28 cellular contexts compared by ENCODE assay signal in the genomic region with DNA sequence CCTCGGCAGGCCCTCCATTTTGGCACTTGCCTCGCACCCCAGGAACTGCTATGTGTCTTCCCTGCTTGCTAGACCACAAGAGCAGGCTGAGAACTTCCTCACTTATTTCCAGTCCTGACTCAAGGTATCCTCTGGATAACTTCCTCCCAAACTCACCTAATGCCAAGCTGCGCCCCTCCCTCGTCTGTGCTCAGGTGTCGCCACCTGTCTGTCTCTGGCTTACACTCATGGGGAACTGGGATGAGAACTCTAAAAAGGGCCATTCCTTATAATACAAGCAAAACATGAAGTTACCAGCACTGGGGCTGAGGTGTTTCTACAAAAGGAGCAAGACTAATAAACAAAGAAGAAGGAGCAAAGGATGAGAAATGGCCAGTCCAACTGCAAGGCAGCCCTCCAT.
"Had no signal": no experiment of that assay in that cellular context is flagged by ENCODE, and none has a peak within 500 bp of the region (broad histone marks: within the 10 kb centered on the region; RNA-seq: fewer than 3 reads in every experiment).

No MANE protein-coding gene starts in this region.

- H3K4me3 ChIP-seq: pancreas, prostate gland, right lobe of liver, sigmoid colon, stomach, thoracic aorta, thyroid gland, tibial nerve, upper lobe of left lung, vagina had no signal

- H3K27me3 ChIP-seq: pancreas, right lobe of liver, sigmoid colon, stomach, thyroid gland, tibial nerve, upper lobe of left lung, vagina had no signal

- H3K36me3 ChIP-seq: neutrophil, pancreas, prostate gland, right lobe of liver, sigmoid colon, stomach, thoracic aorta, thyroid gland, tibial nerve, upper lobe of left lung, vagina had no signal

- H3K27ac ChIP-seq: neutrophil, pancreas, prostate gland, right lobe of liver, sigmoid colon, stomach, thoracic aorta, thyroid gland, tibial nerve, upper lobe of left lung, vagina had no signal

- H3K9me3 Mint-ChIP-seq: natural killer cell treated with Interleukin-12 subunit alpha and Interleukin-12 subunit beta and Interleukin-15 and Interleukin-18, amount 100 ng/mL, for 72 hours; nephron progenitor cell; neural crest cell; stimulated activated effector memory CD8-positive, alpha-beta T cell treated with anti-CD3 and anti-CD28 coated beads, Interleukin-12 subunit alpha, Interleukin-12 subunit beta, amount 100 ng/mL, for 72 hours; stimulated activated naive CD8-positive, alpha-beta T cell treated with anti-CD3 and anti-CD28 coated beads, Interleukin-15, Interleukin-2, amounts not matched to agents 100 ng/mL and 50 ng/mL, for 24 hours had no signal

- H3K36me3 Mint-ChIP-seq: natural killer cell treated with Interleukin-12 subunit alpha and Interleukin-12 subunit beta and Interleukin-15 and Interleukin-18, amount 100 ng/mL, for 72 hours; stimulated activated effector memory CD8-positive, alpha-beta T cell treated with anti-CD3 and anti-CD28 coated beads, Interleukin-12 subunit alpha, Interleukin-12 subunit beta, amount 100 ng/mL, for 72 hours had no signal

- FAIRE-seq: pancreas, small intestine, urothelium cell line had no signal

- H3K27ac Mint-ChIP-seq: natural killer cell treated with Interleukin-12 subunit alpha and Interleukin-12 subunit beta and Interleukin-15 and Interleukin-18, amount 100 ng/mL, for 72 hours; nephron progenitor cell; stimulated activated effector memory CD8-positive, alpha-beta T cell treated with anti-CD3 and anti-CD28 coated beads, Interleukin-12 subunit alpha, Interleukin-12 subunit beta, amount 100 ng/mL, for 72 hours; stimulated activated naive B cell treated with anti-CD40 and anti-IgM and Interleukin-4, amounts not matched to agents 10 μg/mL and 1 μg/mL and 100 μg/mL, for 72 hours; stimulated activated naive CD8-positive, alpha-beta T cell treated with anti-CD3 and anti-CD28 coated beads, Interleukin-15, Interleukin-2, amounts not matched to agents 100 ng/mL and 50 ng/mL, for 24 hours had no signal

- H3K4me1 ChIP-seq: pancreas, prostate gland, right lobe of liver, sigmoid colon, stomach, thyroid gland, tibial nerve, upper lobe of left lung, vagina had no signal

- H3K9me3 ChIP-seq: neutrophil, pancreas, prostate gland, right lobe of liver, sigmoid colon, stomach, thoracic aorta, thyroid gland, tibial nerve, upper lobe of left lung, vagina had no signal

- DNase-seq: nephron progenitor cell; nucleus accumbens; pancreas; retina; right cardiac atrium; right lobe of liver; sigmoid colon; small intestine; stimulated activated CD4-positive, alpha-beta T cell treated with anti-CD3 and anti-CD28 coated beads, Interleukin-15, amount 100 ng/mL, for 24 hours; stimulated activated CD4-positive, alpha-beta T cell treated with anti-CD3 and anti-CD28 coated beads, Interleukin-2, amount 100 ng/mL, for 24 hours; stimulated activated CD4-positive, alpha-beta T cell treated with anti-CD3 and anti-CD28 coated beads, Interleukin-2, amount 100 ng/mL, for 48 hours; stimulated activated CD4-positive, alpha-beta T cell treated with anti-CD3 and anti-CD28 coated beads, Interleukin-4, amount 100 ng/mL, for 24 hours; stimulated activated naive B cell treated with anti-CD40 and anti-IgM and Interleukin-4, amounts not matched to agents 10 μg/mL and 1 μg/mL and 100 μg/mL, for 72 hours; stimulated activated naive CD4-positive, alpha-beta T cell treated with Interleukin-2 at 50 U/mL for 16 hours; stomach; thyroid gland; trophoblast cell; upper lobe of left lung had no signal

- H3K4me3 Mint-ChIP-seq: natural killer cell treated with Interleukin-12 subunit alpha and Interleukin-12 subunit beta and Interleukin-15 and Interleukin-18, amount 100 ng/mL, for 72 hours; nephron progenitor cell; neural crest cell; stimulated activated effector memory CD8-positive, alpha-beta T cell treated with anti-CD3 and anti-CD28 coated beads, Interleukin-12 subunit alpha, Interleukin-12 subunit beta, amount 100 ng/mL, for 72 hours; stimulated activated naive B cell treated with anti-CD40 and anti-IgM and Interleukin-4, amounts not matched to agents 10 μg/mL and 1 μg/mL and 100 μg/mL, for 72 hours; stimulated activated naive CD8-positive, alpha-beta T cell treated with anti-CD3 and anti-CD28 coated beads, Interleukin-15, Interleukin-2, amounts not matched to agents 100 ng/mL and 50 ng/mL, for 24 hours had no signal

- H3K4me1 Mint-ChIP-seq: nephron progenitor cell; neural crest cell; stimulated activated effector memory CD8-positive, alpha-beta T cell treated with anti-CD3 and anti-CD28 coated beads, Interleukin-12 subunit alpha, Interleukin-12 subunit beta, amount 100 ng/mL, for 72 hours; stimulated activated naive B cell treated with anti-CD40 and anti-IgM and Interleukin-4, amounts not matched to agents 10 μg/mL and 1 μg/mL and 100 μg/mL, for 72 hours had no signal

- ATAC-seq: natural killer cell treated with Interleukin-12 subunit alpha and Interleukin-12 subunit beta and Interleukin-15 and Interleukin-18, amount 100 ng/mL, for 72 hours; pancreas; right cardiac atrium; right lobe of liver; stimulated activated effector memory CD8-positive, alpha-beta T cell treated with anti-CD3 and anti-CD28 coated beads, Interleukin-12 subunit alpha, Interleukin-12 subunit beta, amount 100 ng/mL, for 72 hours; stimulated activated naive B cell treated with anti-CD40 and anti-IgM and Interleukin-4, amounts not matched to agents 10 μg/mL and 1 μg/mL and 100 μg/mL, for 72 hours had no signal
